ENCODE assay signal across 1 cellular context in the genomic region with DNA sequence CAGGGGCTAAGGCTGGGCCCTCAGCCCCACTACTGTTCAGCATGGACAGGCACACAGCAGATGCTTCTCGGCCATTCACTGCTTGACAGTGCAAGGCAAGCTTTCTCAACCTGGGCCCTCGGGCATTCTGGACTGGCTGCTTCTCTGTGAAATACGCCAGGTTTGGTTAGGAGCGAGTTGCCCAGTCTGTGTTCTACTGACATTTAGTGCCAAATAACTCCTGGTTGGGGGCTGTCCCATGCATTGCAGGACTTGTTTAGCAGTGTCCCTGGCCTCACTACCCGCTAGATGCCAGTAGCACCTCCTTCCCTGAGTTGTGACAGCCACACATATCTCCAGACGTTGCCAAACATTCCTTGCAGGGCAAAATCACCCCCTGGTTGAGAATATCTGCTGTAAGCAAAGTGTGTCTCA.
TF ChIP-seq lines count a peak whose summit lies in the region.

No MANE protein-coding gene starts in this region.

TF ChIP-seq in IMR-90, 13 proteins besides CTCF, POLR2A, EP300 and RAD21 (continued from another document):
- TF ChIP-seq, protein P1, sequence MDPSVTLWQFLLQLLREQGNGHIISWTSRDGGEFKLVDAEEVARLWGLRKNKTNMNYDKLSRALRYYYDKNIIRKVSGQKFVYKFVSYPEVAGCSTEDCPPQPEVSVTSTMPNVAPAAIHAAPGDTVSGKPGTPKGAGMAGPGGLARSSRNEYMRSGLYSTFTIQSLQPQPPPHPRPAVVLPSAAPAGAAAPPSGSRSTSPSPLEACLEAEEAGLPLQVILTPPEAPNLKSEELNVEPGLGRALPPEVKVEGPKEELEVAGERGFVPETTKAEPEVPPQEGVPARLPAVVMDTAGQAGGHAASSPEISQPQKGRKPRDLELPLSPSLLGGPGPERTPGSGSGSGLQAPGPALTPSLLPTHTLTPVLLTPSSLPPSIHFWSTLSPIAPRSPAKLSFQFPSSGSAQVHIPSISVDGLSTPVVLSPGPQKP (IDR thresholded peaks at IDR 0.05; ENCODE audit: borderline replicate concordance, low read depth, low read length): no peak
- no peak for TF ChIP-seq NFE2L2 (IDR thresholded peaks at IDR 0.05; ENCODE audit: low read depth, low read length)
- no peak for TF ChIP-seq FOS (IDR thresholded peaks at IDR 0.05; ENCODE audit: low read depth, low read length)
